6 cellular contexts compared by ENCODE assay signal in the genomic region with DNA sequence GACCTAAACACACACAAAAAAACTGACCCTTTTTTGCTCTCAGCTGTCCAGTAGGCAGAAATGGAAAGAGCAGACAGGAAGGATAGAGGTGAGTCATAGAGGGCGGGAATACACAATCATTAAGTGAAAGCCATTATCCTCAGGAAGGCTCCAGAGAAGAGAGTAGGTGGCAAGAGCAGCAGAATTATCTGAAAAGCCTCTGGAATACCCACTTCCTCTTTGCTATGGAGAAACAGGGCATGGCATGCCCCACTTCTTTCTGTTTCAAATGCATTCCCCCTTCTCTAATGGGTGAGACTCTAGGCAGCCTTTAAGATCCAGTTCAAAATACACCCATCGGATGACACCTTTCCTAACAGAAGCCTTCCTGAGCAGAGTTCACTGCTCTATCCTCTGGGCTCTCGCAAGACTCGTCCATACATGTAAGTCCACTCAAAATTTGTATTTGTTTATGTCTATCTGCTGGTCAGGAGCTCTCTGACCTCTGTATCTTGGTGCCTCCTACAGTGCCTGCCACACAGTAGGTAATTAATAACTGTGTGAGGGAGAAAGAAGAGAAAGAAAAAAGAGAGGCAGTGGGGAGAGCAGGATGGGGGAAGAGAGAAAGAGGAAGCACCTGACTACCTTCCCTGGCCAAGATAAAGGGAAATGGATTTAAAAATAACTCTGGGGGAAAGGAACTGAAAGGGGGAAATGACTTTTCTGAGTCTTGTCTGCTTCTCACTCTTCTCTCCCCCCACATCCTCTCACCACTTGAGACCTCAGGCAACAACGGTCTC. TPM values are rescaled to one million over a fixed set of nuclear protein-coding genes. Genes with fewer than 3 reads are reported as not detected.
DNase-seq lines count a peak whose midpoint lies in the region; ATAC-seq and TF ChIP-seq lines count a peak whose summit lies in the region.

No MANE protein-coding gene starts in this region.

- H3K27me3 Mint-ChIP-seq in T-helper 2 cell treated with Interferon-gamma antibody and Interleukin-4, amounts not matched to agents 5 μg/mL and 100 μg/mL, for 36 hours (ENCODE audit: low read depth): no peaks in the 10 kb centered on the region
- no peaks in the 10 kb centered on the region for H3K27me3 Mint-ChIP-seq in osteocyte (ENCODE audit: unreplicated experiment)

- no peaks in the 10 kb centered on the region for H3K36me3 ChIP-seq in lung (ENCODE audit: control insufficient read depth in 2 of 2, insufficient read depth in 2 of 2, low read length in 2 of 2)

- peak overlapping the region; percentile 57 for H3K4me3 Mint-ChIP-seq in T-helper 2 cell treated with Interferon-gamma antibody and Interleukin-4, amounts not matched to agents 5 μg/mL and 100 μg/mL, for 36 hours
- no peak overlapping the region for H3K4me3 Mint-ChIP-seq in osteocyte (ENCODE audit: unreplicated experiment)

- H3K27ac Mint-ChIP-seq in T-helper 2 cell treated with Interferon-gamma antibody and Interleukin-4, amounts not matched to agents 5 μg/mL and 100 μg/mL, for 36 hours: peak overlapping the region; percentile 86
- H3K27ac Mint-ChIP-seq in osteocyte (ENCODE audit: unreplicated experiment): no peak overlapping the region

- WGBS in lung, 2 donors: 22 to 44% methylated on average over 5 of the region's 5 CpGs

- no peaks in the 10 kb centered on the region for H3K9me3 Mint-ChIP-seq in T-helper 2 cell treated with Interferon-gamma antibody and Interleukin-4, amounts not matched to agents 5 μg/mL and 100 μg/mL, for 36 hours
- no peaks in the 10 kb centered on the region for H3K9me3 Mint-ChIP-seq in osteocyte (ENCODE audit: unreplicated experiment)

- no peak for TF ChIP-seq CTCF in lung (IDR thresholded peaks at IDR 0.05; ENCODE audit: control extremely low read depth, extremely low read depth)
- no peak for TF ChIP-seq CTCF in osteocyte (IDR thresholded peaks at IDR 0.05)

- no peaks in the 10 kb centered on the region for H3K36me3 Mint-ChIP-seq in T-helper 2 cell treated with Interferon-gamma antibody and Interleukin-4, amounts not matched to agents 5 μg/mL and 100 μg/mL, for 36 hours (ENCODE audit: low read depth)
- no peaks in the 10 kb centered on the region for H3K36me3 Mint-ChIP-seq in osteocyte (ENCODE audit: unreplicated experiment)

- H3K4me1 ChIP-seq in lung (ENCODE audit: control insufficient read depth in 2 of 2, insufficient read depth in 2 of 2, low read length in 2 of 2): peaks cover 0 to 9% of the 10 kb centered on the region in 2 donors

- no peak for DNase-seq in T-helper 2 cell treated with Interferon-gamma antibody and Interleukin-4, amounts not matched to agents 5 μg/mL and 100 μg/mL, for 36 hours (ENCODE audit: low spot score)
- no peak for DNase-seq in lung (ENCODE audit: low spot score)
- DNase-seq in osteocyte (ENCODE audit: extremely low spot score, unreplicated experiment): no peak
- no peak for DNase-seq in DMS 273 (lab: John Stamatoyannopoulos, UW; ENCODE audit: unreplicated experiment)

- H3K27ac ChIP-seq in lung (ENCODE audit: low read depth in 1 of 2, low read length in 1 of 2): peak overlapping the region in 1 of 2 donors; percentile 32

- no peaks in the 10 kb centered on the region for H3K9me3 ChIP-seq in lung (ENCODE audit: control insufficient read depth in 2 of 2, insufficient read depth in 1 of 2, low read length in 1 of 2)

- H3K4me1 Mint-ChIP-seq in T-helper 2 cell treated with Interferon-gamma antibody and Interleukin-4, amounts not matched to agents 5 μg/mL and 100 μg/mL, for 36 hours (ENCODE audit: low read depth): peaks cover 28% of the 10 kb centered on the region
- peaks cover 6% of the 10 kb centered on the region for H3K4me1 Mint-ChIP-seq in osteocyte (ENCODE audit: unreplicated experiment)

- no peak overlapping the region for H3K4me3 ChIP-seq in lung

- ATAC-seq in GM18907 (IDR thresholded peaks at IDR 0.05; ENCODE audit: unreplicated experiment) (peak; percentile 73), HG03097 (IDR thresholded peaks at IDR 0.05; ENCODE audit: low FRiP score, unreplicated experiment) (peak; percentile 64), lung (ENCODE audit: insufficient read depth, low FRiP score) (peak; percentile 71)

- H3K27me3 ChIP-seq in lung (ENCODE audit: control insufficient read depth, insufficient read depth): no peaks in the 10 kb centered on the region

RNA-seq across cellular contexts. Expression of gene KLHL33, which starts 8.5 kb away (rescaled TPM):
- under 1 TPM; 0.25 to 0.51 TPM for total RNA-seq in lung
- polyA plus RNA-seq in lung: under 1 TPM; 0.03 to 0.08 TPM
- 0.05 and 0.08 TPM in 2 replicates for total RNA-seq in osteocyte

RNA-seq across cellular contexts. Expression of gene TEP1, which starts 14.1 kb away (rescaled TPM):
- total RNA-seq in lung (10 to 100 TPM; 21.8 to 44.7 TPM), osteocyte (35.4 and 38.0 TPM in 2 replicates)
- polyA plus RNA-seq in lung: 10 to 100 TPM; 15.7 to 23.2 TPM

RNA-seq across cellular contexts. Expression of gene OSGEP, which starts 27.2 kb away (rescaled TPM):
- total RNA-seq in lung (10 to 100 TPM; 35.5 to 44.8 TPM), osteocyte (35.7 and 37.1 TPM in 2 replicates)
- 10 to 100 TPM; 43.5 to 54.1 TPM for polyA plus RNA-seq in lung

RNA-seq across cellular contexts. Expression of gene APEX1, which starts 27.6 kb away (rescaled TPM):
- 100 to 1,000 TPM in 1 of 2 donors, 10 to 100 TPM in 1; 66.2 to 144 TPM for total RNA-seq in lung
- 100 to 1,000 TPM in 1 of 2 donors, 10 to 100 TPM in 1; 95.8 to 159 TPM for polyA plus RNA-seq in lung
- total RNA-seq in osteocyte: 232 and 241 TPM in 2 replicates

RNA-seq across cellular contexts. Expression of gene PIP4P1, which starts 33.8 kb away (rescaled TPM):
- 10 to 100 TPM; 22.2 to 35.6 TPM for total RNA-seq in lung
- 10 to 100 TPM; 27.4 to 46.7 TPM for polyA plus RNA-seq in lung
- total RNA-seq in osteocyte: 34.9 and 36.8 TPM in 2 replicates
